In the genomic region with DNA sequence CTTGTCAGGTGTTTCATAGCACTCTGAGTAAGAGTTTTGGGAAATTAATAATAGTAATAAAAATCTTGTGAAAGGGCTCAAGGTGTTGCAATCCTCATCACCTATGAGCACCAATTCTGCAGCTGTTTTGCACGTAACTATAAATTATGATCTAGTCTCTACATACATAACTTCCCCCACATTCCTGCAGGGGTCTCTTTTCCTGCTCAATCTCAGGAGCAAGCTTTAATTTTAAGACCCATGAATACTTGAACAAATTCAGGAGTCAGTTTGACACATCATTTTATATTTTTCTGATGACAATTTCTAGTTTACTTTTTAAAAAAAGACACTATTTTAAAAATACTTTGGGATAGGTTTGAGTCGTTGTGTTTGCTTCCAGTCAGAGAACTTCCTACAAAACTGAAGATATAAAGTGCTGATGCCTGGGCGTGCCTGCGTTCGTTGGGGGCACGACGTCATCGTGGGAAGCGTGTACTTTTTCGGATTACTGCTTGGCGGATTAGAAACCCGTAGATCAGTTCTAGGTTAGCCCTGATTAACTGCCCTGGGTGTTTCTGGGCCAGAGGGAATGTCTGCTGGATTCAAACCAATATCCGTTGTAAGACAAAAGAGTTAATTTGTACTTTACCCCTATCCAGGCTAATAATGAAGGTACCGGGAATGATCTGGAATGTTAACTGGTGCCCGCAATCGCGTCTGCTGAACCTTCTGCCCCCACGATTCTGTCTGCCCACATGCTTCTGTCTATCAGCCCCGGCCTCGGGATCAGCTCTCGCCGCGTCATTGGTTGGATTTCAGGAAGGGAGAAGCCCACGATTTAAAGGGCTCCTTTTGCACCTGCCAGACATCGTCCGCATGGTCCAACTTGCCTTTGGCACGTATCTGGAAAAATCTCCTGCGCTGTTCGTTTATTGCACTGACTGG, we compare ENCODE assay signal across 8 cellular contexts. TPM values are rescaled to one million over a fixed set of nuclear protein-coding genes. Genes with fewer than 3 reads are reported as not detected.
DNase-seq lines count a peak whose midpoint lies in the region; ATAC-seq, FAIRE-seq and TF ChIP-seq lines count a peak whose summit lies in the region.

No MANE protein-coding gene starts in this region.

- BruUV-seq in Calu3 (replicated peaks; lab: Mats Ljungman, UMichigan), result TSS peak; percentile 80

- peaks cover 7% of the 10 kb centered on the region for H3K4me1 Mint-ChIP-seq in Calu3 (ENCODE audit: low read depth, unreplicated experiment)
- H3K4me1 Mint-ChIP-seq in activated CD4-positive, alpha-beta T cell treated with anti-CD3 and anti-CD28 coated beads, Interleukin-2, amount 10 ng/mL, durations not matched to agents 7 days and 5 days, result peaks cover 37% of the 10 kb centered on the region

- H3K4me3 ChIP-seq in mucosa of descending colon, result peak overlapping the region; percentile 1

- POLR2A ChIA-PET in activated CD4-positive, alpha-beta T cell treated with anti-CD3 and anti-CD28 coated beads, Interleukin-2, amount 10 ng/mL, durations not matched to agents 7 days and 5 days (lab: Charles Lee), result interaction anchor here (0.6 to 1.2 kb wide), 3 partner anchors 15 to 137 kb away, joined by 3 to 17 read pairs (median 4); no protein-coding TSS in a partner anchor

- peaks cover 13% of the 10 kb centered on the region for H3K4me1 ChIP-seq in mucosa of descending colon (ENCODE audit: low read depth)

- FAIRE-seq in endometrium (lab: Jason Lieb, UNC), result peak; percentile 60

- H3K27ac Mint-ChIP-seq in Calu3 (ENCODE audit: unreplicated experiment), result peak overlapping the region; percentile 99
- H3K27ac Mint-ChIP-seq in activated CD4-positive, alpha-beta T cell treated with anti-CD3 and anti-CD28 coated beads, Interleukin-2, amount 10 ng/mL, durations not matched to agents 7 days and 5 days, result peak overlapping the region; percentile 99

- no peaks in the 10 kb centered on the region for H3K27me3 Mint-ChIP-seq in Calu3 (ENCODE audit: unreplicated experiment)
- no peaks in the 10 kb centered on the region for H3K27me3 Mint-ChIP-seq in activated CD4-positive, alpha-beta T cell treated with anti-CD3 and anti-CD28 coated beads, Interleukin-2, amount 10 ng/mL, durations not matched to agents 7 days and 5 days

- intact Hi-C loops in Calu3 (cut with micrococcal nuclease; ENCODE audit: unreplicated experiment), result loop anchor here (1.0 to 5.0 kb wide), 4 partner anchors 109 to 308 kb away; partner anchors contain the start of gene MBOAT1
- intact Hi-C loops in mucosa of descending colon (cut with DNase I, micrococcal nuclease), result no loop called here

- H3K9me3 Mint-ChIP-seq in Calu3 (ENCODE audit: low read depth, unreplicated experiment), result no peaks in the 10 kb centered on the region
- H3K9me3 Mint-ChIP-seq in activated CD4-positive, alpha-beta T cell treated with anti-CD3 and anti-CD28 coated beads, Interleukin-2, amount 10 ng/mL, durations not matched to agents 7 days and 5 days, result peaks cover 5% of the 10 kb centered on the region

- peak; percentile 47 for DNase-seq in Calu3
- DNase-seq in NCI-H510A treated with DMSO at 0.1 percent for 48 hours (lab: John Stamatoyannopoulos, UW), result peak; percentile 93
- peak; percentile 50 for DNase-seq in activated CD4-positive, alpha-beta T cell treated with anti-CD3 and anti-CD28 coated beads, Interleukin-2, amount 10 ng/mL, durations not matched to agents 7 days and 5 days
- DNase-seq in mucosa of descending colon, result peak; percentile 60 to 84 (median 65)
- peak; percentile 62 for DNase-seq in stimulated activated naive CD8-positive, alpha-beta T cell treated with anti-CD3 and anti-CD28 coated beads, Interleukin-15, Interleukin-2, amounts not matched to agents 100 U/mL and 50 U/mL, for 24 hours
- DNase-seq in HK-2 (ENCODE audit: unreplicated experiment), result no peak

- ATAC-seq in HG02678 (IDR thresholded peaks at IDR 0.05; ENCODE audit: unreplicated experiment), result peak; percentile 0
- ATAC-seq in mucosa of descending colon, result peak; percentile 29
- peak; percentile 1 for ATAC-seq in stimulated activated naive CD8-positive, alpha-beta T cell treated with anti-CD3 and anti-CD28 coated beads, Interleukin-15, Interleukin-2, amounts not matched to agents 100 U/mL and 50 U/mL, for 24 hours

- H3K9me3 ChIP-seq in mucosa of descending colon, result no peaks in the 10 kb centered on the region

- CTCF ChIA-PET in Calu3 (lab: Charles Lee), result interaction anchor here (0.6 to 3.0 kb wide), 15 partner anchors 13 to 299 kb away, joined by 3 to 13 read pairs (median 4); no protein-coding TSS in a partner anchor
- CTCF ChIA-PET in activated CD4-positive, alpha-beta T cell treated with anti-CD3 and anti-CD28 coated beads, Interleukin-2, amount 10 ng/mL, durations not matched to agents 7 days and 5 days (lab: Charles Lee), result interaction anchor here (0.9 to 1.6 kb wide), 2 partner anchors 8 to 22 kb away, joined by 4 to 10 read pairs; no protein-coding TSS in a partner anchor

- H3K36me3 Mint-ChIP-seq in Calu3 (ENCODE audit: insufficient read depth, unreplicated experiment), result peaks cover 54% of the 10 kb centered on the region
- peaks cover 13% of the 10 kb centered on the region for H3K36me3 Mint-ChIP-seq in activated CD4-positive, alpha-beta T cell treated with anti-CD3 and anti-CD28 coated beads, Interleukin-2, amount 10 ng/mL, durations not matched to agents 7 days and 5 days (ENCODE audit: low read depth)

- H3K4me3 Mint-ChIP-seq in Calu3 (ENCODE audit: low read depth, unreplicated experiment), result peak overlapping the region; percentile 90
- H3K4me3 Mint-ChIP-seq in activated CD4-positive, alpha-beta T cell treated with anti-CD3 and anti-CD28 coated beads, Interleukin-2, amount 10 ng/mL, durations not matched to agents 7 days and 5 days, result peak overlapping the region; percentile 94

- TF ChIP-seq CTCF in Calu3 (IDR thresholded peaks at IDR 0.05; ENCODE audit: unreplicated experiment), result peak; percentile 63
- TF ChIP-seq CTCF in mucosa of descending colon (IDR thresholded peaks at IDR 0.05), result no peak

- peaks cover 6% of the 10 kb centered on the region for H3K36me3 ChIP-seq in mucosa of descending colon (ENCODE audit: low read depth)

RNA-seq across cellular contexts. Expression of gene E2F3, which starts 0.9 kb away (rescaled TPM):
- 69.1 and 69.8 TPM in 2 replicates for total RNA-seq in Calu3 (2022)
- 10 to 100 TPM; 30.9 to 33.9 TPM for total RNA-seq in activated CD4-positive, alpha-beta T cell treated with anti-CD3 and anti-CD28 coated beads, Interleukin-2, amount 10 ng/mL, durations not matched to agents 7 days and 5 days
- total RNA-seq in mucosa of descending colon, result 10 to 100 TPM in 1 of 3 donors, 1 to 10 TPM in 2; 7.6 to 10.0 (median 7.9) TPM
